8 cellular contexts compared by ENCODE assay signal in genomic region chr4:82371398-82371972, GRCh38. TPM values are rescaled to one million over a fixed set of nuclear protein-coding genes. Genes with fewer than 3 reads are reported as not detected.
A peak's percentile ranks its signal among the peaks of the same experiment; 100 is the strongest.
DNase-seq lines count a peak whose midpoint lies in the region; ATAC-seq, FAIRE-seq and TF ChIP-seq lines count a peak whose summit lies in the region.

No MANE protein-coding gene starts in this region.

- RAD21 ChIA-PET in HCT116 (lab: Charles Lee; ENCODE audit: low non-redundant PET in 1 of 2, low total read pairs in 2 of 2, uncharacterized antibody in 2 of 2, unreplicated experiment in 2 of 2), result no interaction called here

- H3K9me2 ChIP-seq in HCT116 (ENCODE audit: insufficient read depth), result no peaks in the 10 kb centered on the region

- POLR2A ChIA-PET in HCT116 (lab: Charles Lee), result no interaction called here

- H3K27ac ChIP-seq in ACC112 (ENCODE audit: low read depth, low read length) (no peak overlapping the region), HCT116 (ENCODE audit: low read depth, low read length) (peak overlapping the region; percentile 99; the same call in 1 of the 2 replicates), astrocyte (ENCODE audit: low read depth, low read length) (peak overlapping the region; percentile 98), right lobe of liver (no peak overlapping the region), uterus (peak overlapping the region; percentile 98 to 99)

- no peak for TF ChIP-seq CTCF in HCT116 (IDR thresholded peaks at IDR 0.05 in 2 of 3, conservative IDR thresholded peaks at IDR 0.05 in 1 of 3; ENCODE audit: borderline replicate concordance in 1 of 3, insufficient read depth in 1 of 3, low read depth in 2 of 3, low read length in 2 of 3)
- TF ChIP-seq CTCF in astrocyte (IDR thresholded peaks at IDR 0.05; ENCODE audit: insufficient read depth, low read depth, low read length), result no peak
- no peak for TF ChIP-seq CTCF in right lobe of liver (IDR thresholded peaks at IDR 0.05)
- TF ChIP-seq CTCF in uterus (IDR thresholded peaks at IDR 0.05), result no peak

- CTCF ChIA-PET in HCT116 (lab: Charles Lee), result no interaction called here

- TF ChIP-seq RAD21 in HCT116 (IDR thresholded peaks at IDR 0.05; ENCODE audit: low read depth), result no peak

- peaks cover 54% of the 10 kb centered on the region for H4K20me1 ChIP-seq in HCT116 (ENCODE audit: insufficient read depth)
- H4K20me1 ChIP-seq in astrocyte (ENCODE audit: insufficient read depth, low read length), result peaks cover 75% of the 10 kb centered on the region

- H3K4me2 ChIP-seq in HCT116 (ENCODE audit: low read length) (peak overlapping the region; percentile 82), astrocyte (ENCODE audit: low read length) (peak overlapping the region; percentile 96)

- intact Hi-C loops in HCT116 (cut with micrococcal nuclease), result loop anchor here (5.0 kb wide), 1 partner anchor 426 kb away; the partner anchor contains the start of gene SCD5
- intact Hi-C loops in right lobe of liver (cut with DNase I), result loop anchor here (5.0 to 10.0 kb wide), 2 partner anchors 53 to 56 kb away; no protein-coding TSS in a partner anchor
- intact Hi-C loops in uterus (cut with DNase I; ENCODE audit: low total_unique reads), result no loop called here

- WGBS in right lobe of liver (ENCODE audit: insufficient coverage, low coverage, low lambda C conversion rate, missing lambda C conversion rate), result 4% methylated on average over 8 of the region's 8 CpGs

- H3K4me3 ChIP-seq in ACC112 (ENCODE audit: low read depth, low read length) (peak overlapping the region; percentile 87), HCT116 (replicated peaks in 1 of 2; ENCODE audit: low read depth in 1 of 2, low read length in 2 of 2) (peak overlapping the region; percentile 67 to 84), astrocyte (ENCODE audit: insufficient read depth, low read depth, low read length) (peak overlapping the region; percentile 99), right lobe of liver (peak overlapping the region; percentile 85 to 94 (median 89)), uterus (peak overlapping the region; percentile 90 to 96)

- H3K4me1 Mint-ChIP-seq in astrocyte (ENCODE audit: low read depth, unreplicated experiment), result peaks cover 19% of the 10 kb centered on the region

- H3K27me3 ChIP-seq in ACC112 (ENCODE audit: insufficient read depth, low read length) (no peaks in the 10 kb centered on the region), HCT116 (ENCODE audit: insufficient read depth, low read length) (no peaks in the 10 kb centered on the region), astrocyte (ENCODE audit: insufficient read depth, low read length) (no peaks in the 10 kb centered on the region), right lobe of liver (no peaks in the 10 kb centered on the region), uterus (no peaks in the 10 kb centered on the region)

- no peaks in the 10 kb centered on the region for H3K9me3 ChIP-seq in HCT116 (ENCODE audit: control insufficient read depth in 1 of 2, insufficient read depth in 1 of 2, low read depth in 1 of 2, low read length in 2 of 2)
- no peaks in the 10 kb centered on the region for H3K9me3 ChIP-seq in astrocyte (ENCODE audit: insufficient read depth, low read depth, low read length)
- no peaks in the 10 kb centered on the region for H3K9me3 ChIP-seq in right lobe of liver
- no peaks in the 10 kb centered on the region for H3K9me3 ChIP-seq in uterus

- ATAC-seq in HCT116 (no peak), right lobe of liver (no peak), HG03442 (IDR thresholded peaks at IDR 0.05; ENCODE audit: unreplicated experiment) (no peak), GM18873 (IDR thresholded peaks at IDR 0.05; ENCODE audit: low FRiP score, unreplicated experiment) (no peak)

- H3K79me2 ChIP-seq in ACC112 (ENCODE audit: control insufficient read depth, insufficient read depth, low read length, unreplicated experiment) (peaks cover 93% of the 10 kb centered on the region), HCT116 (ENCODE audit: insufficient read depth, low read length) (peaks cover 95% of the 10 kb centered on the region), astrocyte (ENCODE audit: insufficient read depth, low read length) (peaks cover 94% of the 10 kb centered on the region)

- peak overlapping the region; percentile 98 for H3K9ac ChIP-seq in HCT116 (ENCODE audit: low read length)
- H3K9ac ChIP-seq in astrocyte (ENCODE audit: low read length), result peak overlapping the region; percentile 99

- no peak for TF ChIP-seq POLR2A in HCT116 (IDR thresholded peaks at IDR 0.05; ENCODE audit: borderline replicate concordance, extremely low read depth, insufficient read depth, insufficient read length)
- TF ChIP-seq POLR2A in right lobe of liver (IDR thresholded peaks at IDR 0.05), result no peak
- no peak for TF ChIP-seq POLR2A in uterus (IDR thresholded peaks at IDR 0.05)

- peak overlapping the region; percentile 97 for H3K4me3 Mint-ChIP-seq in astrocyte (ENCODE audit: unreplicated experiment)

- H3K9me3 Mint-ChIP-seq in astrocyte (ENCODE audit: unreplicated experiment), result no peaks in the 10 kb centered on the region

- H3K36me3 ChIP-seq in ACC112 (ENCODE audit: insufficient read depth, low read length), result peaks cover 48% of the 10 kb centered on the region
- H3K36me3 ChIP-seq in HCT116 (ENCODE audit: control insufficient read depth in 1 of 2, insufficient read depth in 2 of 2, low read length in 2 of 2), result peaks cover 28 to 55% of the 10 kb centered on the region in 2 experiments
- H3K36me3 ChIP-seq in astrocyte (ENCODE audit: insufficient read depth, low read length), result peaks cover 20% of the 10 kb centered on the region
- H3K36me3 ChIP-seq in right lobe of liver, result peaks cover 0 to 14% (median 6%) of the 10 kb centered on the region in 4 donors
- H3K36me3 ChIP-seq in uterus, result no peaks in the 10 kb centered on the region

- H3K4me1 ChIP-seq in ACC112 (ENCODE audit: control insufficient read depth, insufficient read depth, low read length, unreplicated experiment) (peaks cover 50% of the 10 kb centered on the region), HCT116 (ENCODE audit: control insufficient read depth in 1 of 2, insufficient read depth in 2 of 2, low read length in 2 of 2) (peaks cover 11 to 26% of the 10 kb centered on the region in 2 experiments), astrocyte (ENCODE audit: insufficient read depth, low read length) (peaks cover 14% of the 10 kb centered on the region), right lobe of liver (peaks cover 0 to 42% (median 17%) of the 10 kb centered on the region in 4 donors), uterus (peaks cover 5 to 9% of the 10 kb centered on the region in 2 donors)

- peaks cover 1% of the 10 kb centered on the region for H3K36me3 Mint-ChIP-seq in astrocyte (ENCODE audit: low read depth, unreplicated experiment)

- no peak for FAIRE-seq in astrocyte (lab: Jason Lieb, UNC)

- H2AFZ ChIP-seq in ACC112 (ENCODE audit: low read length, unreplicated experiment) (no peak overlapping the region), HCT116 (ENCODE audit: low read depth, low read length, poor library complexity, severe bottlenecking) (no peak overlapping the region), astrocyte (ENCODE audit: low read depth, low read length) (no peak overlapping the region)

- no TSS peak for BruUV-seq in HCT116 (replicated peaks; lab: Mats Ljungman, UMichigan)

- no peaks in the 10 kb centered on the region for H3K27me3 Mint-ChIP-seq in astrocyte (ENCODE audit: low read depth, unreplicated experiment)

- peak overlapping the region; percentile 82 for H3K27ac Mint-ChIP-seq in astrocyte (ENCODE audit: unreplicated experiment)

- DNase-seq in HCT116 (ENCODE audit: low read depth, low spot score), result no peak
- no peak for DNase-seq in astrocyte (ENCODE audit: low read depth)
- DNase-seq in right lobe of liver, result no peak
- DNase-seq in uterus, result no peak
- DNase-seq in activated CD8-positive, alpha-beta memory T cell treated with anti-CD3 and anti-CD28 coated beads, Interleukin-2, amount 50 U/mL, for 4 hours, result no peak

TF ChIP-seq in HCT116, 20 proteins besides CTCF, POLR2A, EP300 and RAD21:
- TF ChIP-seq REST (IDR thresholded peaks at IDR 0.05; ENCODE audit: low read depth) (no peak), POLR2AphosphoS5 (IDR thresholded peaks at IDR 0.05; ENCODE audit: low read depth, low read length) (peak; percentile 11; the same call in 1 of the 2 replicates)

RNA-seq across cellular contexts. Expression of gene HNRNPD, which starts 2.3 kb away (rescaled TPM):
- total RNA-seq in HCT116 (2021; ENCODE audit: unreplicated experiment) (357 TPM), astrocyte (142 and 162 TPM in 2 replicates), right lobe of liver (10 to 100 TPM; 34.5 to 67.1 (median 42.6) TPM), uterus (100 to 1,000 TPM in 2 of 4 donors, 10 to 100 TPM in 2; 48.7 to 220 (median 102) TPM)
- polyA plus RNA-seq in HCT116 (2012), result 258 and 261 TPM in 2 replicates

RNA-seq across cellular contexts. Expression of gene HNRNPDL, which starts 58.8 kb away (rescaled TPM):
- total RNA-seq in HCT116 (2021; ENCODE audit: unreplicated experiment) (206 TPM), astrocyte (205 and 220 TPM in 2 replicates), right lobe of liver (10 to 100 TPM; 43.0 to 55.0 (median 52.4) TPM), uterus (100 to 1,000 TPM; 149 to 313 (median 248) TPM)
- 132 and 162 TPM in 2 replicates for polyA plus RNA-seq in HCT116 (2012)

RNA-seq across cellular contexts. Expression of gene ENOPH1, which starts 58.9 kb away (rescaled TPM):
- 53.4 TPM for total RNA-seq in HCT116 (2021; ENCODE audit: unreplicated experiment)
- polyA plus RNA-seq in HCT116 (2012), result 37.1 and 43.2 TPM in 2 replicates
- 32.0 and 32.6 TPM in 2 replicates for total RNA-seq in astrocyte
- 10 to 100 TPM in 3 of 6 experiments, 1 to 10 TPM in 3; 8.2 to 18.9 (median 9.9) TPM for total RNA-seq in right lobe of liver
- total RNA-seq in uterus, result 10 to 100 TPM; 20.5 to 40.2 (median 28.3) TPM

Comparison
In these comparisons a context has a peak if more than half of its experiments do, and no peak if none do; other contexts are left out.
1. H3K27ac ChIP-seq: peak in HCT116 (single experiment), astrocyte (single experiment) and uterus (2 of 2); none in ACC112 (single experiment) and right lobe of liver (0 of 3).
2. Peak in every context shown above with its lines, with median percentiles within 50 percentile points of each other: H3K4me3 ChIP-seq.